ENCODE assay signal across 8 cellular contexts in the genomic region with DNA sequence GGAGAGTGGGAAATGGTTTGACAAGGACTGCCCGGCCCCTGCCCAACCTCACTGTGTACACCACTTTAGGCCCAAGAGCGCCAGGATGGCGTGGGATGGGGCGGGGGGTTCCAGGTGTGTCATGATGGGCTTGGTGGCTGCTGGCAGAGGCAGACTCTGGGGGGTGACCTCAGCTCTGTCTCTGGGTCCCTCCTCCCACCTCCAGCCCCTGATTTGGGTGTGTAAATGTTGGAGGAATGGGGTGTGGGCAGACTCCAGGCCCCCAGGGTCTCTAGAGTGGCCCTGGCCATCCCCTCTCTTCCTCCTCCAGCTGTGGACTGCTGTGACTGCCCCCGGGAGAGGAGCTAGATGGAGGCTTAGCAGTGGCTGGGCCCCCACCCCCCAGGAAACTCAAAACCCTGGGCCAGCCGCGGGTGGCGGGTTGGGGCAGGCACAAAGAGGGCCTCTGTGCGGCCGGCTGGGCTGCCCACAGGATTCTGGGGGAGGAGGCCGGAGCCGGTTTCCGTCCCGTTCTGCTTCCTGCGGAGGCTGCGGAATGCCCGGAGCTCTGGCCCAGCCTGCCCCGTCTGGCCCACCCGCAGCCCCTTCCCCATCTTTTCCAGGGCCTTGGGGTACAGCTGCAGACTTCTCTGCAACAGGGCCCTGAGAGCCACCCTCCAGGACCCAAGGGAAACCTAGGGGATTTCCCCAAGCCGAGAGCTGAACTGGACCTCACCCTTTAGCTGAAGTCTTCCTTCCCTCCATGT. TPM values are rescaled to one million over a fixed set of nuclear protein-coding genes. Genes with fewer than 3 reads are reported as not detected.
DNase-seq lines count a peak whose midpoint lies in the region; ATAC-seq and TF ChIP-seq lines count a peak whose summit lies in the region.

No MANE protein-coding gene starts in this region.

- WGBS in stomach, 5 donors: 29 to 47% (median 33%) methylated on average over 16 to 20 of the region's 20 CpGs

- H3K27me3 Mint-ChIP-seq in activated B cell treated with CpG ODN at 0.5 μM for 24 hours: no peaks in the 10 kb centered on the region

- H3K27ac Mint-ChIP-seq in activated B cell treated with CpG ODN at 0.5 μM for 24 hours: peak overlapping the region; percentile 92

- TF ChIP-seq EP300 in stomach (IDR thresholded peaks at IDR 0.05): no peak

- no peak for TF ChIP-seq POLR2A in stomach (IDR thresholded peaks at IDR 0.05)

- H3K27me3 ChIP-seq in stomach: no peaks in the 10 kb centered on the region
- H3K27me3 ChIP-seq in effector memory CD4-positive, alpha-beta T cell (replicated peaks; ENCODE audit: control insufficient read depth, insufficient read depth, low read length, poor library complexity, severe bottlenecking): no peaks in the 10 kb centered on the region

- H3K4me3 ChIP-seq in stomach: peak overlapping the region in 1 of 4 donors; percentile 24
- H3K4me3 ChIP-seq in effector memory CD4-positive, alpha-beta T cell (ENCODE audit: insufficient read depth, low read depth, low read length, poor library complexity, severe bottlenecking): no peak overlapping the region

- ATAC-seq in GM21528 (IDR thresholded peaks at IDR 0.05; ENCODE audit: low FRiP score, unreplicated experiment): peak; percentile 2
- ATAC-seq in activated B cell treated with CpG ODN at 0.5 μM for 24 hours (ENCODE audit: low read depth): no peak
- ATAC-seq in GM19397 (IDR thresholded peaks at IDR 0.05; ENCODE audit: unreplicated experiment): no peak
- ATAC-seq in GM18909 (IDR thresholded peaks at IDR 0.05; ENCODE audit: poor library complexity, unreplicated experiment): no peak

- no peaks in the 10 kb centered on the region for H3K9me3 Mint-ChIP-seq in activated B cell treated with CpG ODN at 0.5 μM for 24 hours

- CTCF ChIA-PET in activated B cell treated with CpG ODN at 0.5 μM for 24 hours (lab: Charles Lee): interaction anchor here (0.7 to 6.7 kb wide), 10 partner anchors 10 to 768 kb away, joined by 3 to 101 read pairs (median 8); a partner anchor contains a TSS

- H3K9me3 ChIP-seq in stomach: no peaks in the 10 kb centered on the region
- no peaks in the 10 kb centered on the region for H3K9me3 ChIP-seq in effector memory CD4-positive, alpha-beta T cell (ENCODE audit: control insufficient read depth, low read length)

- POLR2A ChIA-PET in activated B cell treated with CpG ODN at 0.5 μM for 24 hours (lab: Charles Lee): interaction anchor here (1.1 to 17.0 kb wide), 7 partner anchors 16 to 93 kb away, joined by 8 to 676 read pairs (median 31); a partner anchor contains a TSS

- DNase-seq in activated B cell treated with CpG ODN at 0.5 μM for 24 hours (no peak), islet precursor cell (peak; percentile 75), stomach (no peak), SKM-1 (lab: John Stamatoyannopoulos, UW; ENCODE audit: unreplicated experiment) (no peak)
- no peak for DNase-seq in effector memory CD4-positive, alpha-beta T cell

- intact Hi-C loops in activated B cell treated with CpG ODN at 0.5 μM for 24 hours (cut with micrococcal nuclease) (loop anchor here (1.0 to 5.0 kb wide), 3 partner anchors 13 to 109 kb away; a partner anchor contains a TSS), stomach (cut with DNase I; ENCODE audit: low total_unique reads) (no loop called here)

- peak overlapping the region in 4 of 5 donors; percentile 88 to 95 (median 92) for H3K27ac ChIP-seq in stomach
- H3K27ac ChIP-seq in effector memory CD4-positive, alpha-beta T cell (ENCODE audit: insufficient read depth, low read length, poor library complexity, severe bottlenecking): no peak overlapping the region

- H3K4me1 Mint-ChIP-seq in activated B cell treated with CpG ODN at 0.5 μM for 24 hours: peaks cover 88% of the 10 kb centered on the region

- peak overlapping the region; percentile 86 for H3K4me3 Mint-ChIP-seq in activated B cell treated with CpG ODN at 0.5 μM for 24 hours

- no peaks in the 10 kb centered on the region for H3K36me3 ChIP-seq in stomach
- H3K36me3 ChIP-seq in effector memory CD4-positive, alpha-beta T cell (ENCODE audit: control insufficient read depth, insufficient read depth, low read length): no peaks in the 10 kb centered on the region

- no peak for TF ChIP-seq CTCF in activated B cell treated with CpG ODN at 0.5 μM for 24 hours (IDR thresholded peaks at IDR 0.05)
- no peak for TF ChIP-seq CTCF in stomach (IDR thresholded peaks at IDR 0.05)

- H3K4me1 ChIP-seq in stomach: peaks cover 66 to 97% (median 86%) of the 10 kb centered on the region in 4 donors
- peaks cover 23% of the 10 kb centered on the region for H3K4me1 ChIP-seq in effector memory CD4-positive, alpha-beta T cell (ENCODE audit: control insufficient read depth, insufficient read depth, low read length, poor library complexity, severe bottlenecking)

- peaks cover 9% of the 10 kb centered on the region for H3K36me3 Mint-ChIP-seq in activated B cell treated with CpG ODN at 0.5 μM for 24 hours (ENCODE audit: low read depth)

RNA-seq across cellular contexts. Expression of a gene that starts 23.1 kb away (rescaled TPM):
- 94.9 and 115 TPM in 2 replicates for total RNA-seq in activated B cell treated with CpG ODN at 0.5 μM for 24 hours
- 100 to 1,000 TPM in 1 of 5 donors, 10 to 100 TPM in 4; 25.9 to 101 (median 32.7) TPM for total RNA-seq in stomach
- 10 to 100 TPM; 18.3 to 26.3 (median 22.2) TPM for polyA plus RNA-seq in stomach
